ENCODE assay signal across 15 cellular contexts in genomic region chr14:78154827-78155226, GRCh38. TPM values are rescaled to one million over a fixed set of nuclear protein-coding genes. Genes with fewer than 3 reads are reported as not detected.
DNase-seq lines count a peak whose midpoint lies in the region; ATAC-seq and TF ChIP-seq lines count a peak whose summit lies in the region.
"Had no signal": no experiment of that assay in that cellular context is flagged by ENCODE, and none has a peak within 500 bp of the region (broad histone marks: within the 10 kb centered on the region; RNA-seq: fewer than 3 reads in every experiment).

No MANE protein-coding gene starts in this region.

- H2AFZ ChIP-seq in HCT116 (ENCODE audit: low read depth, low read length, poor library complexity, severe bottlenecking) = no peak overlapping the region

- no peaks in the 10 kb centered on the region for H3K9me2 ChIP-seq in HCT116 (ENCODE audit: insufficient read depth)

- no peaks in the 10 kb centered on the region for H3K79me2 ChIP-seq in HCT116 (ENCODE audit: insufficient read depth, low read length)

- no peak overlapping the region for H3K27ac ChIP-seq in HCT116 (ENCODE audit: low read depth, low read length)
- no peak overlapping the region for H3K27ac ChIP-seq in RWPE2 (ENCODE audit: poor library complexity, severe bottlenecking)
- no peak overlapping the region for H3K27ac ChIP-seq in CD8-positive, alpha-beta T cell (ENCODE audit: low read depth, low read length)
- H3K27ac ChIP-seq: skin epidermis had no signal

- no peak overlapping the region for H3K9ac ChIP-seq in HCT116 (ENCODE audit: low read length)

- DNase-seq in COLO668 (lab: John Stamatoyannopoulos, UW; ENCODE audit: unreplicated experiment) (peak; percentile 29), HCT116 (ENCODE audit: low read depth, low spot score) (no peak), RWPE2 (ENCODE audit: low spot score) (no peak), kidney epithelial cell (ENCODE audit: low read depth) (no peak), H4 (ENCODE audit: low spot score) (no peak)
- no peak for DNase-seq in CD8-positive, alpha-beta T cell
- DNase-seq in activated CD4-positive, alpha-beta T cell treated with anti-CD3 and anti-CD28 coated beads for 48 hours = no peak
- DNase-seq: activated B cell treated with CpG ODN at 0.5 μM for 24 hours; activated naive CD8-positive, alpha-beta T cell treated with anti-CD3 and anti-CD28 coated beads, Interleukin-2, amount 10 ng/mL, durations not matched to agents 7 days and 5 days; CD4-positive, alpha-beta memory T cell; GOT3; left cardiac atrium; NCI-H510A treated with DMSO at 0.1 percent for 48 hours; SIG-M5 had no signal

- no peak overlapping the region for H3K4me3 Mint-ChIP-seq in CD8-positive, alpha-beta T cell
- H3K4me3 Mint-ChIP-seq: activated B cell treated with CpG ODN at 0.5 μM for 24 hours; activated naive CD8-positive, alpha-beta T cell treated with anti-CD3 and anti-CD28 coated beads, Interleukin-2, amount 10 ng/mL, durations not matched to agents 7 days and 5 days; CD4-positive, alpha-beta memory T cell had no signal

- peak; percentile 24; the same call in 1 of the 2 replicates for TF ChIP-seq RAD21 in HCT116 (IDR thresholded peaks at IDR 0.05; ENCODE audit: low read depth)

- POLR2A ChIA-PET in HCT116 (lab: Charles Lee) = no interaction called here
- POLR2A ChIA-PET in CD8-positive, alpha-beta T cell (lab: Charles Lee) = interaction anchor here (0.6 kb wide), 1 partner anchor 98 kb away, joined by 3 read pairs; no protein-coding TSS in a partner anchor

- H3K36me3 Mint-ChIP-seq in CD8-positive, alpha-beta T cell = no peaks in the 10 kb centered on the region
- H3K36me3 Mint-ChIP-seq: activated naive CD8-positive, alpha-beta T cell treated with anti-CD3 and anti-CD28 coated beads, Interleukin-2, amount 10 ng/mL, durations not matched to agents 7 days and 5 days; CD4-positive, alpha-beta memory T cell had no signal

- CTCF ChIA-PET in HCT116 (lab: Charles Lee) = no interaction called here
- CTCF ChIA-PET in CD8-positive, alpha-beta T cell (lab: Charles Lee) = no interaction called here

- H3K27me3 ChIP-seq in HCT116 (ENCODE audit: insufficient read depth, low read length) (peaks cover 28% of the 10 kb centered on the region; the same call in 1 of the 2 replicates), RWPE2 (ENCODE audit: insufficient read depth, poor library complexity, severe bottlenecking) (peaks cover 4% of the 10 kb centered on the region), kidney epithelial cell (ENCODE audit: control insufficient read depth, insufficient read depth, low read length) (no peaks in the 10 kb centered on the region)
- H3K27me3 ChIP-seq in CD8-positive, alpha-beta T cell (ENCODE audit: insufficient read depth, low read length) = no peaks in the 10 kb centered on the region

- H3K27ac Mint-ChIP-seq in CD8-positive, alpha-beta T cell = no peak overlapping the region
- H3K27ac Mint-ChIP-seq: activated B cell treated with CpG ODN at 0.5 μM for 24 hours; activated naive CD8-positive, alpha-beta T cell treated with anti-CD3 and anti-CD28 coated beads, Interleukin-2, amount 10 ng/mL, durations not matched to agents 7 days and 5 days; CD4-positive, alpha-beta memory T cell had no signal

- H3K4me1 ChIP-seq in HCT116 (ENCODE audit: control insufficient read depth in 1 of 2, insufficient read depth in 2 of 2, low read length in 2 of 2) = no peaks in the 10 kb centered on the region
- H3K4me1 ChIP-seq in RWPE2 (ENCODE audit: insufficient read depth, poor library complexity, severe bottlenecking) = peaks cover 9% of the 10 kb centered on the region
- H3K4me1 ChIP-seq in CD8-positive, alpha-beta T cell (ENCODE audit: insufficient read depth, low read length) = no peaks in the 10 kb centered on the region

- H3K9me3 ChIP-seq in HCT116 (ENCODE audit: control insufficient read depth in 1 of 2, insufficient read depth in 1 of 2, low read depth in 1 of 2, low read length in 2 of 2) (no peaks in the 10 kb centered on the region), RWPE2 (ENCODE audit: severe bottlenecking) (no peaks in the 10 kb centered on the region)
- no peaks in the 10 kb centered on the region for H3K9me3 ChIP-seq in CD8-positive, alpha-beta T cell (ENCODE audit: low read length)

- no peaks in the 10 kb centered on the region for H3K4me1 Mint-ChIP-seq in CD8-positive, alpha-beta T cell (ENCODE audit: low read depth)
- H3K4me1 Mint-ChIP-seq: activated B cell treated with CpG ODN at 0.5 μM for 24 hours; activated naive CD8-positive, alpha-beta T cell treated with anti-CD3 and anti-CD28 coated beads, Interleukin-2, amount 10 ng/mL, durations not matched to agents 7 days and 5 days; CD4-positive, alpha-beta memory T cell had no signal

- no TSS peak for BruUV-seq in HCT116 (replicated peaks; lab: Mats Ljungman, UMichigan)

- peaks cover 7% of the 10 kb centered on the region for H3K27me3 Mint-ChIP-seq in CD8-positive, alpha-beta T cell (ENCODE audit: low read depth)
- H3K27me3 Mint-ChIP-seq: activated naive CD8-positive, alpha-beta T cell treated with anti-CD3 and anti-CD28 coated beads, Interleukin-2, amount 10 ng/mL, durations not matched to agents 7 days and 5 days had no signal

- no peaks in the 10 kb centered on the region for H4K20me1 ChIP-seq in HCT116 (ENCODE audit: insufficient read depth)

- H3K4me2 ChIP-seq in HCT116 (ENCODE audit: low read length) = no peak overlapping the region

- peak in 2 of 3 experiments; percentile 14 to 31; a peak in 2 of 6 replicates for TF ChIP-seq CTCF in HCT116 (IDR thresholded peaks at IDR 0.05 in 2 of 3, conservative IDR thresholded peaks at IDR 0.05 in 1 of 3; ENCODE audit: borderline replicate concordance in 1 of 3, insufficient read depth in 1 of 3, low read depth in 2 of 3, low read length in 2 of 3)
- TF ChIP-seq CTCF in RWPE2 (IDR thresholded peaks at IDR 0.05; ENCODE audit: poor library complexity, severe bottlenecking) = peak; percentile 21
- TF ChIP-seq CTCF in kidney epithelial cell (IDR thresholded peaks at IDR 0.05; ENCODE audit: insufficient read depth, low read length, poor library complexity, severe bottlenecking) = peak; percentile 27
- TF ChIP-seq CTCF in CD8-positive, alpha-beta T cell (IDR thresholded peaks at IDR 0.05) = no peak

- intact Hi-C loops in HCT116 (cut with micrococcal nuclease) = loop anchor here (10.0 kb wide), 1 partner anchor 300 kb away; no protein-coding TSS in a partner anchor
- intact Hi-C loops in CD8-positive, alpha-beta T cell (cut with DNase I, micrococcal nuclease) = no loop called here

- RAD21 ChIA-PET in HCT116 (lab: Charles Lee; ENCODE audit: low non-redundant PET in 1 of 2, low total read pairs in 2 of 2, uncharacterized antibody in 2 of 2, unreplicated experiment in 2 of 2) = no interaction called here

- no peak for TF ChIP-seq POLR2A in HCT116 (IDR thresholded peaks at IDR 0.05; ENCODE audit: borderline replicate concordance, extremely low read depth, insufficient read depth, insufficient read length)

- H3K4me3 ChIP-seq in HCT116 (replicated peaks in 1 of 2; ENCODE audit: low read depth in 1 of 2, low read length in 2 of 2) (no peak overlapping the region), RWPE2 (ENCODE audit: severe bottlenecking) (no peak overlapping the region), kidney epithelial cell (ENCODE audit: low read depth, low read length) (no peak overlapping the region)
- no peak overlapping the region for H3K4me3 ChIP-seq in CD8-positive, alpha-beta T cell (ENCODE audit: low read depth, low read length)
- H3K4me3 ChIP-seq: skin epidermis had no signal

- ATAC-seq in HCT116 (peak; percentile 80), RWPE2 (ENCODE audit: low read depth) (no peak)
- ATAC-seq in CD8-positive, alpha-beta T cell = no peak
- ATAC-seq: left cardiac atrium had no signal

- H3K9me3 Mint-ChIP-seq in CD8-positive, alpha-beta T cell = no peaks in the 10 kb centered on the region
- H3K9me3 Mint-ChIP-seq: activated B cell treated with CpG ODN at 0.5 μM for 24 hours; activated naive CD8-positive, alpha-beta T cell treated with anti-CD3 and anti-CD28 coated beads, Interleukin-2, amount 10 ng/mL, durations not matched to agents 7 days and 5 days had no signal

- H3K36me3 ChIP-seq in HCT116 (ENCODE audit: control insufficient read depth in 1 of 2, insufficient read depth in 2 of 2, low read length in 2 of 2) (no peaks in the 10 kb centered on the region), RWPE2 (ENCODE audit: low read depth) (no peaks in the 10 kb centered on the region), kidney epithelial cell (ENCODE audit: control insufficient read depth, insufficient read depth, low read length) (no peaks in the 10 kb centered on the region)
- no peaks in the 10 kb centered on the region for H3K36me3 ChIP-seq in CD8-positive, alpha-beta T cell (ENCODE audit: insufficient read depth, low read length)

TF ChIP-seq in HCT116, 20 proteins besides CTCF, POLR2A, EP300 and RAD21 (continues in another document):
- TF ChIP-seq JUND (IDR thresholded peaks at IDR 0.05) (no peak), TCF7L2 (IDR thresholded peaks at IDR 0.05; ENCODE audit: borderline replicate concordance, extremely low read depth, insufficient read depth, insufficient read length) (no peak)
- TF ChIP-seq, protein P1, sequence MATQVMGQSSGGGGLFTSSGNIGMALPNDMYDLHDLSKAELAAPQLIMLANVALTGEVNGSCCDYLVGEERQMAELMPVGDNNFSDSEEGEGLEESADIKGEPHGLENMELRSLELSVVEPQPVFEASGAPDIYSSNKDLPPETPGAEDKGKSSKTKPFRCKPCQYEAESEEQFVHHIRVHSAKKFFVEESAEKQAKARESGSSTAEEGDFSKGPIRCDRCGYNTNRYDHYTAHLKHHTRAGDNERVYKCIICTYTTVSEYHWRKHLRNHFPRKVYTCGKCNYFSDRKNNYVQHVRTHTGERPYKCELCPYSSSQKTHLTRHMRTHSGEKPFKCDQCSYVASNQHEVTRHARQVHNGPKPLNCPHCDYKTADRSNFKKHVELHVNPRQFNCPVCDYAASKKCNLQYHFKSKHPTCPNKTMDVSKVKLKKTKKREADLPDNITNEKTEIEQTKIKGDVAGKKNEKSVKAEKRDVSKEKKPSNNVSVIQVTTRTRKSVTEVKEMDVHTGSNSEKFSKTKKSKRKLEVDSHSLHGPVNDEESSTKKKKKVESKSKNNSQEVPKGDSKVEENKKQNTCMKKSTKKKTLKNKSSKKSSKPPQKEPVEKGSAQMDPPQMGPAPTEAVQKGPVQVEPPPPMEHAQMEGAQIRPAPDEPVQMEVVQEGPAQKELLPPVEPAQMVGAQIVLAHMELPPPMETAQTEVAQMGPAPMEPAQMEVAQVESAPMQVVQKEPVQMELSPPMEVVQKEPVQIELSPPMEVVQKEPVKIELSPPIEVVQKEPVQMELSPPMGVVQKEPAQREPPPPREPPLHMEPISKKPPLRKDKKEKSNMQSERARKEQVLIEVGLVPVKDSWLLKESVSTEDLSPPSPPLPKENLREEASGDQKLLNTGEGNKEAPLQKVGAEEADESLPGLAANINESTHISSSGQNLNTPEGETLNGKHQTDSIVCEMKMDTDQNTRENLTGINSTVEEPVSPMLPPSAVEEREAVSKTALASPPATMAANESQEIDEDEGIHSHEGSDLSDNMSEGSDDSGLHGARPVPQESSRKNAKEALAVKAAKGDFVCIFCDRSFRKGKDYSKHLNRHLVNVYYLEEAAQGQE (IDR thresholded peaks at IDR 0.05; ENCODE audit: low read depth) = no peak

RNA-seq across cellular contexts. Expression of gene NRXN3, which starts 15.3 kb away (rescaled TPM):
- total RNA-seq in HCT116 (2021; ENCODE audit: unreplicated experiment) = not detected
- polyA plus RNA-seq in HCT116 (2012) = not detected in 2 replicates
- total RNA-seq in kidney epithelial cell = 1.6 TPM in 2 replicates
- total RNA-seq in CD8-positive, alpha-beta T cell = not detected
- 0.37 and 0.39 TPM in 2 replicates for total RNA-seq in H4 (2014; rRNA removed; shearing (Covaris generic))
- total RNA-seq: activated B cell treated with CpG ODN at 0.5 μM for 24 hours; activated naive CD8-positive, alpha-beta T cell treated with anti-CD3 and anti-CD28 coated beads, Interleukin-2, amount 10 ng/mL, durations not matched to agents 7 days and 5 days; CD4-positive, alpha-beta memory T cell had no signal
- polyA plus RNA-seq: CD4-positive, alpha-beta memory T cell had no signal
